Comparison of ENCODE assay signal across 25 cellular contexts in genomic region chr11:11189501-11189900, GRCh38.
DNase-seq lines count a peak whose midpoint lies in the region; ATAC-seq and TF ChIP-seq lines count a peak whose summit lies in the region.
"Had no signal": no experiment of that assay in that cellular context is flagged by ENCODE, and none has a peak within 500 bp of the region (broad histone marks: within the 10 kb centered on the region; RNA-seq: fewer than 3 reads in every experiment).

No MANE protein-coding gene starts in this region.

- H3K36me3 Mint-ChIP-seq in nephron progenitor cell (ENCODE audit: low read depth) = no peaks in the 10 kb centered on the region

- CTCF ChIA-PET in HEK293T (lab: Yijun Ruan, JAX) = no interaction called here

- POLR2A ChIA-PET in HEK293T (lab: Yijun Ruan, JAX) = no interaction called here

- intact Hi-C loops in left ventricle myocardium superior (cut with micrococcal nuclease) = no loop called here
- intact Hi-C loops in Right ventricle myocardium superior (cut with DNase I) = no loop called here

- DNase-seq in left ventricle myocardium superior = no peak
- DNase-seq in Right ventricle myocardium superior = no peak
- peak; percentile 33 for DNase-seq in SK-MEL-5 (ENCODE audit: low read depth, low spot score)
- DNase-seq in nephron progenitor cell = no peak
- no peak for DNase-seq in HEK293T (ENCODE audit: extremely low spot score)
- no peak for DNase-seq in activated CD4-positive, CD25-positive, alpha-beta regulatory T cell treated with anti-CD3 and anti-CD28 coated beads, Interleukin-2, amount 50 U/mL, for 72 hours
- no peak for DNase-seq in NK-92 (lab: John Stamatoyannopoulos, UW; ENCODE audit: unreplicated experiment)
- DNase-seq: CD4-positive, alpha-beta memory T cell; COR-L47; DND-41; HCEC 1CT; Karpas-422; NCI-H1092 treated with DMSO at 0.1 percent for 48 hours; NCI-H146; NCI-H1930; NCI-H2107; NCI-H446 treated with DMSO at 0.1 percent for 48 hours; NCI-H526; NCI-H82; OCI-M1; Peyer's patch; SIG-M5; SK-N-SH; SW 1271 had no signal

- H3K27me3 Mint-ChIP-seq in nephron progenitor cell (ENCODE audit: low read depth, poor library complexity) = peaks cover 6% of the 10 kb centered on the region

- peaks cover 12% of the 10 kb centered on the region for H3K4me1 Mint-ChIP-seq in nephron progenitor cell
- H3K4me1 Mint-ChIP-seq: CD4-positive, alpha-beta memory T cell had no signal

- TF ChIP-seq CTCF in nephron progenitor cell (IDR thresholded peaks at IDR 0.05) = no peak

- peaks cover 44% of the 10 kb centered on the region for H3K9me3 Mint-ChIP-seq in nephron progenitor cell

- H3K27ac Mint-ChIP-seq in nephron progenitor cell = peak overlapping the region; percentile 54
- H3K27ac Mint-ChIP-seq: CD4-positive, alpha-beta memory T cell; IgD-negative memory B cell had no signal

- peak; percentile 30 for ATAC-seq in left ventricle myocardium superior
- ATAC-seq in Right ventricle myocardium superior (ENCODE audit: poor library complexity) = no peak

- H3K4me3 Mint-ChIP-seq in nephron progenitor cell = no peak overlapping the region
- H3K4me3 Mint-ChIP-seq: CD4-positive, alpha-beta memory T cell; IgD-negative memory B cell had no signal

- in situ Hi-C loops in SK-MEL-5 (cut with HindIII; ENCODE audit: low pct_unique_long_range_greater_than_20kb, low sequenced_read_pairs) = no loop called here

TF ChIP-seq in HEK293T, 16 proteins besides CTCF, POLR2A, EP300 and RAD21:
- no peak for TF ChIP-seq CTBP1 (IDR thresholded peaks at IDR 0.05; ENCODE audit: borderline replicate concordance)
- TF ChIP-seq FOXK2 (IDR thresholded peaks at IDR 0.05) = no peak
- no peak for TF ChIP-seq ARNT (IDR thresholded peaks at IDR 0.05)
- no peak for TF ChIP-seq ELF4 (IDR thresholded peaks at IDR 0.05)
- no peak for TF ChIP-seq LEF1 (IDR thresholded peaks at IDR 0.05; ENCODE audit: borderline replicate concordance)
- no peak for TF ChIP-seq HDGF (IDR thresholded peaks at IDR 0.05; ENCODE audit: borderline replicate concordance)
- TF ChIP-seq L3MBTL2 (conservative IDR thresholded peaks at IDR 0.05) = no peak
- TF ChIP-seq BHLHE40 (IDR thresholded peaks at IDR 0.05; ENCODE audit: borderline replicate concordance) = no peak
- TF ChIP-seq SUZ12 (IDR thresholded peaks at IDR 0.05) = no peak
- no peak for TF ChIP-seq NFRKB (IDR thresholded peaks at IDR 0.05)
- TF ChIP-seq PKNOX1 (IDR thresholded peaks at IDR 0.05) = no peak
- TF ChIP-seq FOXA1 (IDR thresholded peaks at IDR 0.05) = no peak
- no peak for TF ChIP-seq ZNF384 (IDR thresholded peaks at IDR 0.05)
- TF ChIP-seq TARDBP (IDR thresholded peaks at IDR 0.05) = no peak
- no peak for TF ChIP-seq SP1 (IDR thresholded peaks at IDR 0.05)
- no peak for TF ChIP-seq FOXM1 (IDR thresholded peaks at IDR 0.05; ENCODE audit: borderline replicate concordance)
